In genomic region chr1:181088079-181089016, GRCh38 we compare ENCODE assay signal across 8 cellular contexts. TPM values are rescaled to one million over a fixed set of nuclear protein-coding genes. Genes with fewer than 3 reads are reported as not detected.
DNase-seq lines count a peak whose midpoint lies in the region; ATAC-seq and TF ChIP-seq lines count a peak whose summit lies in the region.

TSS of gene IER5 (plus strand) at chr1:181088700. CDS start at chr1:181088903, 203 bp downstream.

- DNase-seq in DMS79 (lab: John Stamatoyannopoulos, UW) (peak; percentile 82), KG1 (lab: John Stamatoyannopoulos, UW) (peak; percentile 95), epithelial cell of proximal tubule (ENCODE audit: low read depth) (no peak), mucosa of gallbladder (ENCODE audit: low spot score) (peak; percentile 97)
- DNase-seq in activated T-cell treated with anti-CD3 and anti-CD28 coated beads, Interleukin-2, amount 50 U/mL, for 1 hour, result peak; percentile 95
- peak; percentile 93 to 94 for DNase-seq in stimulated activated CD8-positive, alpha-beta memory T cell treated with anti-CD3 and anti-CD28 coated beads, Interleukin-4, amount 100 ng/mL, for 4 hours (ENCODE audit: low read depth in 2 of 2, low spot score in 1 of 2)

- ATAC-seq in GM21737 (IDR thresholded peaks at IDR 0.05; ENCODE audit: unreplicated experiment), result peak; percentile 74

- no peak for TF ChIP-seq CTCF in epithelial cell of proximal tubule (conservative IDR thresholded peaks at IDR 0.05; ENCODE audit: low read depth, low read length)

- H3K4me3 ChIP-seq in epithelial cell of proximal tubule (ENCODE audit: low read depth, low read length), result peak within 1 kb of the TSS; percentile 84

TF ChIP-seq in PFSK-1, 5 proteins besides CTCF, POLR2A, EP300 and RAD21:
- TF ChIP-seq POLR2AphosphoS5 (IDR thresholded peaks at IDR 0.05; ENCODE audit: low read depth, low read length), result peak; percentile 100
- peak; percentile 87 for TF ChIP-seq SIN3A (IDR thresholded peaks at IDR 0.05; ENCODE audit: borderline replicate concordance, insufficient read depth, low read length)
- peak; percentile 99 for TF ChIP-seq TAF1 (IDR thresholded peaks at IDR 0.05; ENCODE audit: borderline replicate concordance, insufficient read depth, low read length)
- TF ChIP-seq, protein P1, sequence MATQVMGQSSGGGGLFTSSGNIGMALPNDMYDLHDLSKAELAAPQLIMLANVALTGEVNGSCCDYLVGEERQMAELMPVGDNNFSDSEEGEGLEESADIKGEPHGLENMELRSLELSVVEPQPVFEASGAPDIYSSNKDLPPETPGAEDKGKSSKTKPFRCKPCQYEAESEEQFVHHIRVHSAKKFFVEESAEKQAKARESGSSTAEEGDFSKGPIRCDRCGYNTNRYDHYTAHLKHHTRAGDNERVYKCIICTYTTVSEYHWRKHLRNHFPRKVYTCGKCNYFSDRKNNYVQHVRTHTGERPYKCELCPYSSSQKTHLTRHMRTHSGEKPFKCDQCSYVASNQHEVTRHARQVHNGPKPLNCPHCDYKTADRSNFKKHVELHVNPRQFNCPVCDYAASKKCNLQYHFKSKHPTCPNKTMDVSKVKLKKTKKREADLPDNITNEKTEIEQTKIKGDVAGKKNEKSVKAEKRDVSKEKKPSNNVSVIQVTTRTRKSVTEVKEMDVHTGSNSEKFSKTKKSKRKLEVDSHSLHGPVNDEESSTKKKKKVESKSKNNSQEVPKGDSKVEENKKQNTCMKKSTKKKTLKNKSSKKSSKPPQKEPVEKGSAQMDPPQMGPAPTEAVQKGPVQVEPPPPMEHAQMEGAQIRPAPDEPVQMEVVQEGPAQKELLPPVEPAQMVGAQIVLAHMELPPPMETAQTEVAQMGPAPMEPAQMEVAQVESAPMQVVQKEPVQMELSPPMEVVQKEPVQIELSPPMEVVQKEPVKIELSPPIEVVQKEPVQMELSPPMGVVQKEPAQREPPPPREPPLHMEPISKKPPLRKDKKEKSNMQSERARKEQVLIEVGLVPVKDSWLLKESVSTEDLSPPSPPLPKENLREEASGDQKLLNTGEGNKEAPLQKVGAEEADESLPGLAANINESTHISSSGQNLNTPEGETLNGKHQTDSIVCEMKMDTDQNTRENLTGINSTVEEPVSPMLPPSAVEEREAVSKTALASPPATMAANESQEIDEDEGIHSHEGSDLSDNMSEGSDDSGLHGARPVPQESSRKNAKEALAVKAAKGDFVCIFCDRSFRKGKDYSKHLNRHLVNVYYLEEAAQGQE (IDR thresholded peaks at IDR 0.05; ENCODE audit: insufficient read depth in 1 of 2, low read depth in 2 of 2, low read length in 2 of 2), result peak; percentile 62 to 71; a peak in 2 of 4 replicates
- TF ChIP-seq FOXP2 (optimal IDR thresholded peaks at IDR 0.05; ENCODE audit: borderline replicate concordance, extremely low read depth, extremely low read length, insufficient read depth), result no peak

RNA-seq across cellular contexts. Expression of gene IER5, which starts in this region (rescaled TPM):
- 26.2 TPM for polyA plus RNA-seq in PFSK-1 (2012; ENCODE audit: insufficient read length, low read depth)
- total RNA-seq in epithelial cell of proximal tubule (20.5 and 43.0 TPM in 2 replicates), mucosa of gallbladder (13.9 TPM)
